Comparison of ENCODE assay signal across 8 cellular contexts in the genomic region with DNA sequence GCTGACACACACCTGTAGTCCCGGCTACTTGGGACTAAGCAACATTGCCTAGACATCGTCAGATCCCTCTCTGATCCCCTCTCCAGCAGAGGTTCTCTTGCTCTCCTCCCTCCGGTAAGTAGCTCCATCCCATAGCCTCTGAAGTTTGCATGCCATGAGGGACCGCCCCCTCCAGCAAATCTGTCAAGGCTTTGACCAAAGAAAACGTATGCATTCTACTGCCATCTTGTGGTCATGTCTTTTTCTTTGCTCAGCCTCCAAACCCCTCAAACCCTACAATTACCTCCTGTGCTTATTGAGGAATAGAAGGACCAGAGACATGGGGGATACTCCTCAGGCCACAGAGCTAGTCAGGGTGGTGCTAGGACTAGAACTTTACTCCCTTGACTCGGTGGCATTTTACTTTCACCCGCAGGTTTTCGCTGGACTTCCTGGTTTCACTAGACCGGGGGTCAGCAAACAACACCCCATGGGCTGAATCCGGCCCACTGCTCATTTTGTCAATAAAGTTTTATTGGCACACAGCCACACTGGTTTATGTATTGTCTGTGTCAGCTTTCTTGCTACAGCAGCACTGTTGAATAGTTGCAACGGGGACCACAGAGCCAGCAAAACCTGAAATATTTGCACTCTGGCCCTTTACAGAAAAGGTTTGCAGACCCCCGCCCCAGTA.
DNase-seq lines count a peak whose midpoint lies in the region; ATAC-seq and TF ChIP-seq lines count a peak whose summit lies in the region.

No MANE protein-coding gene starts in this region.

- peak; percentile 65 for TF ChIP-seq CTCF in Calu3 (IDR thresholded peaks at IDR 0.05; ENCODE audit: unreplicated experiment)
- peak; percentile 61 to 75 (median 68); a peak in 5 of 6 replicates for TF ChIP-seq CTCF in HCT116 (IDR thresholded peaks at IDR 0.05 in 2 of 3, conservative IDR thresholded peaks at IDR 0.05 in 1 of 3; ENCODE audit: borderline replicate concordance in 1 of 3, insufficient read depth in 1 of 3, low read depth in 2 of 3, low read length in 2 of 3)
- peak; percentile 43 for TF ChIP-seq CTCF in astrocyte of the spinal cord (IDR thresholded peaks at IDR 0.05; ENCODE audit: low read depth, low read length)
- peak; percentile 24 for TF ChIP-seq CTCF in liver (IDR thresholded peaks at IDR 0.05; ENCODE audit: low read depth, low read length, missing input control)

- no peak overlapping the region for H3K4me3 Mint-ChIP-seq in Calu3 (ENCODE audit: low read depth, unreplicated experiment)

- POLR2A ChIA-PET in HCT116 (lab: Charles Lee): no interaction called here

- H3K4me3 ChIP-seq in HCT116 (replicated peaks in 1 of 2; ENCODE audit: low read depth in 1 of 2, low read length in 2 of 2) (no peak overlapping the region), astrocyte of the spinal cord (ENCODE audit: low read depth, low read length) (no peak overlapping the region), liver (ENCODE audit: low read depth in 1 of 3, low read length in 3 of 3) (no peak overlapping the region)

- no TSS peak for BruUV-seq in Calu3 (replicated peaks; lab: Mats Ljungman, UMichigan)
- BruUV-seq in HCT116 (replicated peaks; lab: Mats Ljungman, UMichigan): no TSS peak

- H3K9ac ChIP-seq in HCT116 (ENCODE audit: low read length): no peak overlapping the region
- no peak overlapping the region for H3K9ac ChIP-seq in liver (ENCODE audit: low read depth in 1 of 2, low read length in 2 of 2)

- H3K36me3 ChIP-seq in HCT116 (ENCODE audit: control insufficient read depth in 1 of 2, insufficient read depth in 2 of 2, low read length in 2 of 2) (no peaks in the 10 kb centered on the region), liver (ENCODE audit: control insufficient read depth in 4 of 4, insufficient read depth in 3 of 4, low read depth in 1 of 4, low read length in 3 of 4) (no peaks in the 10 kb centered on the region)

- TF ChIP-seq POLR2A in HCT116 (IDR thresholded peaks at IDR 0.05; ENCODE audit: borderline replicate concordance, extremely low read depth, insufficient read depth, insufficient read length): no peak

- RAD21 ChIA-PET in HCT116 (lab: Charles Lee; ENCODE audit: low non-redundant PET in 1 of 2, low total read pairs in 2 of 2, uncharacterized antibody in 2 of 2, unreplicated experiment in 2 of 2): no interaction called here

- no peaks in the 10 kb centered on the region for H3K36me3 Mint-ChIP-seq in Calu3 (ENCODE audit: insufficient read depth, unreplicated experiment)

- H3K9me3 ChIP-seq in HCT116 (ENCODE audit: control insufficient read depth in 1 of 2, insufficient read depth in 1 of 2, low read depth in 1 of 2, low read length in 2 of 2) (peaks cover 8 to 10% of the 10 kb centered on the region in 2 experiments; a peak in 3 of 4 replicates), liver (ENCODE audit: control insufficient read depth in 4 of 4, low read length in 3 of 4) (peaks cover 0 to 7% (median 1%) of the 10 kb centered on the region in 4 donors)

- H3K9me3 Mint-ChIP-seq in Calu3 (ENCODE audit: low read depth, unreplicated experiment): peaks cover 13% of the 10 kb centered on the region

- peaks cover 3% of the 10 kb centered on the region; the same call in 1 of the 2 replicates for H3K27me3 ChIP-seq in HCT116 (ENCODE audit: insufficient read depth, low read length)
- no peaks in the 10 kb centered on the region for H3K27me3 ChIP-seq in liver (ENCODE audit: control insufficient read depth in 4 of 4, insufficient read depth in 4 of 4, low read length in 3 of 4)

- CTCF ChIA-PET in Calu3 (lab: Charles Lee): interaction anchor here (1.0 kb wide), 2 partner anchors 134 to 558 kb away, joined by 3 read pairs; no protein-coding TSS in a partner anchor
- CTCF ChIA-PET in HCT116 (lab: Charles Lee): interaction anchor here (0.9 to 1.6 kb wide), 4 partner anchors 29 to 558 kb away, joined by 4 to 11 read pairs (median 6); no protein-coding TSS in a partner anchor

- no peaks in the 10 kb centered on the region for H3K9me2 ChIP-seq in HCT116 (ENCODE audit: insufficient read depth)

- no peak overlapping the region for H2AFZ ChIP-seq in HCT116 (ENCODE audit: low read depth, low read length, poor library complexity, severe bottlenecking)

- H3K4me2 ChIP-seq in HCT116 (ENCODE audit: low read length): no peak overlapping the region

- DNase-seq in Calu3 (peak; percentile 74), HCT116 (ENCODE audit: low read depth, low spot score) (peak; percentile 73), NCI-H524 (lab: John Stamatoyannopoulos, UW) (peak; percentile 63 to 76), astrocyte of the spinal cord (ENCODE audit: low read depth, low spot score) (peak; percentile 31)

- TF ChIP-seq RAD21 in HCT116 (IDR thresholded peaks at IDR 0.05; ENCODE audit: low read depth): peak; percentile 70
- peak; percentile 63 to 82 for TF ChIP-seq RAD21 in liver (IDR thresholded peaks at IDR 0.05)

- 51% methylated on average over 12 of the region's 12 CpGs for WGBS in liver

- H3K27me3 Mint-ChIP-seq in Calu3 (ENCODE audit: unreplicated experiment): peaks cover 46% of the 10 kb centered on the region

- in situ Hi-C loops in astrocyte of the spinal cord (cut with HindIII; ENCODE audit: low sequenced_read_pairs): no loop called here

- H3K27ac Mint-ChIP-seq in Calu3 (ENCODE audit: unreplicated experiment): no peak overlapping the region

- no peaks in the 10 kb centered on the region for H3K4me1 Mint-ChIP-seq in Calu3 (ENCODE audit: low read depth, unreplicated experiment)

- intact Hi-C loops in Calu3 (cut with micrococcal nuclease; ENCODE audit: unreplicated experiment): loop anchor here (1.0 to 10.0 kb wide), 3 partner anchors 57 to 557 kb away; no protein-coding TSS in a partner anchor
- intact Hi-C loops in HCT116 (cut with micrococcal nuclease): loop anchor here (1.0 to 10.0 kb wide), 3 partner anchors 152 to 1592 kb away; no protein-coding TSS in a partner anchor

- H3K4me1 ChIP-seq in HCT116 (ENCODE audit: control insufficient read depth in 1 of 2, insufficient read depth in 2 of 2, low read length in 2 of 2) (no peaks in the 10 kb centered on the region), liver (ENCODE audit: control insufficient read depth in 4 of 4, insufficient read depth in 4 of 4, low read length in 3 of 4) (no peaks in the 10 kb centered on the region)

- no peaks in the 10 kb centered on the region for H3K79me2 ChIP-seq in HCT116 (ENCODE audit: insufficient read depth, low read length)

- ATAC-seq in HCT116: peak; percentile 97
- no peak for ATAC-seq in HG03108 (IDR thresholded peaks at IDR 0.05; ENCODE audit: unreplicated experiment)
- no peak for ATAC-seq in GM18498 (IDR thresholded peaks at IDR 0.05; ENCODE audit: unreplicated experiment)
- ATAC-seq in GM19023 (IDR thresholded peaks at IDR 0.05; ENCODE audit: unreplicated experiment): no peak

- H3K27ac ChIP-seq in HCT116 (ENCODE audit: low read depth, low read length) (no peak overlapping the region), liver (ENCODE audit: low read depth in 1 of 2, low read length in 2 of 2) (no peak overlapping the region)

- no peaks in the 10 kb centered on the region for H4K20me1 ChIP-seq in HCT116 (ENCODE audit: insufficient read depth)

TF ChIP-seq in HCT116, 20 proteins besides CTCF, POLR2A, EP300 and RAD21 (continues in another document):
- TF ChIP-seq SP1 (IDR thresholded peaks at IDR 0.05; ENCODE audit: low read depth) (no peak), ZFX (IDR thresholded peaks at IDR 0.05) (no peak), YY1 (IDR thresholded peaks at IDR 0.05; ENCODE audit: extremely low read depth, insufficient replicate concordance, low read depth, low read length) (no peak), EGR1 (IDR thresholded peaks at IDR 0.05; ENCODE audit: low read depth) (no peak), EZH2 (IDR thresholded peaks at IDR 0.05) (no peak), ELF1 (IDR thresholded peaks at IDR 0.05; ENCODE audit: borderline replicate concordance, low read depth) (no peak), JUND (IDR thresholded peaks at IDR 0.05) (no peak), CBX3 (IDR thresholded peaks at IDR 0.05; ENCODE audit: low read depth) (no peak)
- TF ChIP-seq, protein P1, sequence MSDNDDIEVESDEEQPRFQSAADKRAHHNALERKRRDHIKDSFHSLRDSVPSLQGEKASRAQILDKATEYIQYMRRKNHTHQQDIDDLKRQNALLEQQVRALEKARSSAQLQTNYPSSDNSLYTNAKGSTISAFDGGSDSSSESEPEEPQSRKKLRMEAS (IDR thresholded peaks at IDR 0.05): no peak

TF ChIP-seq in liver, 16 proteins besides CTCF, POLR2A, EP300 and RAD21 (continues in another document):
- TF ChIP-seq, protein P2, sequence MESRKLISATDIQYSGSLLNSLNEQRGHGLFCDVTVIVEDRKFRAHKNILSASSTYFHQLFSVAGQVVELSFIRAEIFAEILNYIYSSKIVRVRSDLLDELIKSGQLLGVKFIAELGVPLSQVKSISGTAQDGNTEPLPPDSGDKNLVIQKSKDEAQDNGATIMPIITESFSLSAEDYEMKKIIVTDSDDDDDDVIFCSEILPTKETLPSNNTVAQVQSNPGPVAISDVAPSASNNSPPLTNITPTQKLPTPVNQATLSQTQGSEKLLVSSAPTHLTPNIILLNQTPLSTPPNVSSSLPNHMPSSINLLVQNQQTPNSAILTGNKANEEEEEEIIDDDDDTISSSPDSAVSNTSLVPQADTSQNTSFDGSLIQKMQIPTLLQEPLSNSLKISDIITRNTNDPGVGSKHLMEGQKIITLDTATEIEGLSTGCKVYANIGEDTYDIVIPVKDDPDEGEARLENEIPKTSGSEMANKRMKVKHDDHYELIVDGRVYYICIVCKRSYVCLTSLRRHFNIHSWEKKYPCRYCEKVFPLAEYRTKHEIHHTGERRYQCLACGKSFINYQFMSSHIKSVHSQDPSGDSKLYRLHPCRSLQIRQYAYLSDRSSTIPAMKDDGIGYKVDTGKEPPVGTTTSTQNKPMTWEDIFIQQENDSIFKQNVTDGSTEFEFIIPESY (IDR thresholded peaks at IDR 0.05): no peak
- TF ChIP-seq, protein P3, sequence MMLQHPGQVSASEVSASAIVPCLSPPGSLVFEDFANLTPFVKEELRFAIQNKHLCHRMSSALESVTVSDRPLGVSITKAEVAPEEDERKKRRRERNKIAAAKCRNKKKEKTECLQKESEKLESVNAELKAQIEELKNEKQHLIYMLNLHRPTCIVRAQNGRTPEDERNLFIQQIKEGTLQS (IDR thresholded peaks at IDR 0.05): no peak
- TF ChIP-seq HNF4G (IDR thresholded peaks at IDR 0.05) (no peak), EGR1 (IDR thresholded peaks at IDR 0.05; ENCODE audit: low read depth in 2 of 2) (no peak), NR2F2 (IDR thresholded peaks at IDR 0.05) (no peak), TAF1 (conservative IDR thresholded peaks at IDR 0.05) (no peak), GABPA (IDR thresholded peaks at IDR 0.05 in 1 of 2, conservative IDR thresholded peaks at IDR 0.05 in 1 of 2) (no peak), YY1 (IDR thresholded peaks at IDR 0.05) (no peak), JUND (IDR thresholded peaks at IDR 0.05) (no peak), SP1 (IDR thresholded peaks at IDR 0.05) (no peak), FOXA1 (IDR thresholded peaks at IDR 0.05) (no peak)
- TF ChIP-seq, protein P1 (IDR thresholded peaks at IDR 0.05): no peak
